In genomic region chr17:64320613-64321553, GRCh38 we compare ENCODE assay signal across 8 cellular contexts. TPM values are rescaled to one million over a fixed set of nuclear protein-coding genes. Genes with fewer than 3 reads are reported as not detected.
A peak's percentile ranks its signal among the peaks of the same experiment; 100 is the strongest.
DNase-seq lines count a peak whose midpoint lies in the region; ATAC-seq lines count a peak whose summit lies in the region.

No MANE protein-coding gene starts in this region.

- no peaks in the 10 kb centered on the region for H3K27me3 ChIP-seq in CD8-positive, alpha-beta memory T cell (ENCODE audit: insufficient read depth, low read length, poor library complexity, severe bottlenecking)

- H3K4me3 Mint-ChIP-seq in CD8-positive, alpha-beta memory T cell: peak overlapping the region in 3 of 7 donors; percentile 39 to 52 (median 44)
- no peak overlapping the region for H3K4me3 Mint-ChIP-seq in activated CD8-positive, alpha-beta memory T cell treated with anti-CD3 and anti-CD28 coated beads, Interleukin-2, amount 10 ng/mL, durations not matched to agents 7 days and 5 days
- peak overlapping the region in 2 of 8 donors; percentile 54 to 55 for H3K4me3 Mint-ChIP-seq in naive B cell

- H3K4me1 Mint-ChIP-seq in CD8-positive, alpha-beta memory T cell: peaks cover 18 to 33% (median 22%) of the 10 kb centered on the region in 3 donors
- peaks cover 3% of the 10 kb centered on the region for H3K4me1 Mint-ChIP-seq in activated CD8-positive, alpha-beta memory T cell treated with anti-CD3 and anti-CD28 coated beads, Interleukin-2, amount 10 ng/mL, durations not matched to agents 7 days and 5 days
- peaks cover 45 to 61% (median 50%) of the 10 kb centered on the region in 3 donors for H3K4me1 Mint-ChIP-seq in naive B cell

- peak overlapping the region in 6 of 8 donors; percentile 50 to 85 (median 72) for H3K27ac Mint-ChIP-seq in CD8-positive, alpha-beta memory T cell
- H3K27ac Mint-ChIP-seq in activated CD8-positive, alpha-beta memory T cell treated with anti-CD3 and anti-CD28 coated beads, Interleukin-2, amount 10 ng/mL, durations not matched to agents 7 days and 5 days: no peak overlapping the region
- peak overlapping the region in 3 of 6 donors; percentile 40 to 90 (median 41) for H3K27ac Mint-ChIP-seq in naive B cell

- DNase-seq in CD8-positive, alpha-beta memory T cell: peak; percentile 32 to 66 (median 44)
- DNase-seq in HUDEP-2 (lab: John Stamatoyannopoulos, UW; ENCODE audit: unreplicated experiment in 76 of 76): peak in 47 of 76 experiments; percentile 3 to 78 (median 34)
- DNase-seq in NOMO-1 (lab: John Stamatoyannopoulos, UW; ENCODE audit: unreplicated experiment in 2 of 2): peak; percentile 64
- DNase-seq in activated CD8-positive, alpha-beta memory T cell treated with anti-CD3 and anti-CD28 coated beads, Interleukin-2, amount 10 ng/mL, durations not matched to agents 7 days and 5 days: peak; percentile 69
- DNase-seq in epidermal melanocyte (ENCODE audit: insufficient read length, low spot score): peak; percentile 73
- DNase-seq in naive B cell: peak; percentile 37
- peak; percentile 14 to 70 (median 40) for DNase-seq in stimulated activated naive CD4-positive, alpha-beta T cell (lab: John Stamatoyannopoulos, UW)

- POLR2A ChIA-PET in CD8-positive, alpha-beta memory T cell (lab: Charles Lee): interaction anchor here (0.7 to 0.8 kb wide), 2 partner anchors 28 to 92 kb away, joined by 4 to 5 read pairs; no protein-coding TSS in a partner anchor

- H3K36me3 Mint-ChIP-seq in CD8-positive, alpha-beta memory T cell: peaks cover 0 to 37% (median 0%) of the 10 kb centered on the region in 3 donors
- peaks cover 1% of the 10 kb centered on the region for H3K36me3 Mint-ChIP-seq in activated CD8-positive, alpha-beta memory T cell treated with anti-CD3 and anti-CD28 coated beads, Interleukin-2, amount 10 ng/mL, durations not matched to agents 7 days and 5 days
- H3K36me3 Mint-ChIP-seq in naive B cell: peaks cover 14% of the 10 kb centered on the region in 2 donors

- CTCF ChIA-PET in CD8-positive, alpha-beta memory T cell (lab: Charles Lee): interaction anchor here (0.7 to 4.0 kb wide), 19 partner anchors 8 to 336 kb away, joined by 3 to 76 read pairs (median 3); partner anchors contain the start of gene PECAM1
- CTCF ChIA-PET in activated CD8-positive, alpha-beta memory T cell treated with anti-CD3 and anti-CD28 coated beads, Interleukin-2, amount 10 ng/mL, durations not matched to agents 7 days and 5 days (lab: Charles Lee): interaction anchor here (0.6 to 29.4 kb wide), 21 partner anchors 8 to 561 kb away, joined by 3 to 362 read pairs (median 4); no protein-coding TSS in a partner anchor

- no peaks in the 10 kb centered on the region for H3K36me3 ChIP-seq in CD8-positive, alpha-beta memory T cell (ENCODE audit: insufficient read depth, low read length)

- H3K27ac ChIP-seq in CD8-positive, alpha-beta memory T cell (ENCODE audit: low read depth, low read length): no peak overlapping the region

- H3K9me3 ChIP-seq in CD8-positive, alpha-beta memory T cell (ENCODE audit: low read length): no peaks in the 10 kb centered on the region

- H3K4me1 ChIP-seq in CD8-positive, alpha-beta memory T cell (ENCODE audit: insufficient read depth, low read length): peaks cover 10% of the 10 kb centered on the region

- H3K9me3 Mint-ChIP-seq in CD8-positive, alpha-beta memory T cell: no peaks in the 10 kb centered on the region
- H3K9me3 Mint-ChIP-seq in activated CD8-positive, alpha-beta memory T cell treated with anti-CD3 and anti-CD28 coated beads, Interleukin-2, amount 10 ng/mL, durations not matched to agents 7 days and 5 days (ENCODE audit: low read depth): no peaks in the 10 kb centered on the region
- no peaks in the 10 kb centered on the region for H3K9me3 Mint-ChIP-seq in naive B cell

- no peak overlapping the region for H3K4me3 ChIP-seq in CD8-positive, alpha-beta memory T cell (ENCODE audit: low read length)

- peak; percentile 72 for ATAC-seq in activated CD8-positive, alpha-beta memory T cell treated with anti-CD3 and anti-CD28 coated beads, Interleukin-2, amount 10 ng/mL, durations not matched to agents 7 days and 5 days
- ATAC-seq in naive B cell (ENCODE audit: low read depth in 2 of 2): peak; percentile 30 to 55
- ATAC-seq in GM18873 (IDR thresholded peaks at IDR 0.05; ENCODE audit: low FRiP score, unreplicated experiment): no peak

- peaks cover 0 to 5% of the 10 kb centered on the region in 2 donors for H3K27me3 Mint-ChIP-seq in CD8-positive, alpha-beta memory T cell
- peaks cover 29% of the 10 kb centered on the region for H3K27me3 Mint-ChIP-seq in activated CD8-positive, alpha-beta memory T cell treated with anti-CD3 and anti-CD28 coated beads, Interleukin-2, amount 10 ng/mL, durations not matched to agents 7 days and 5 days
- H3K27me3 Mint-ChIP-seq in naive B cell: peaks cover 0 to 3% (median 0%) of the 10 kb centered on the region in 3 donors

RNA-seq across cellular contexts. Expression of gene TEX2, which starts 57.8 kb away (rescaled TPM):
- total RNA-seq in CD8-positive, alpha-beta memory T cell: 10 to 100 TPM; 21.9 to 22.0 TPM
- 6.5 TPM for polyA plus RNA-seq in CD8-positive, alpha-beta memory T cell
- total RNA-seq in activated CD8-positive, alpha-beta memory T cell treated with anti-CD3 and anti-CD28 coated beads, Interleukin-2, amount 10 ng/mL, durations not matched to agents 7 days and 5 days: 10 to 100 TPM; 14.8 to 17.6 TPM
- 1 to 10 TPM; 1.1 to 5.2 (median 3.8) TPM for polyA plus RNA-seq in naive B cell (ENCODE audit: low read depth in 6 of 6)
